Comparison of ENCODE assay signal across 8 cellular contexts in the genomic region with DNA sequence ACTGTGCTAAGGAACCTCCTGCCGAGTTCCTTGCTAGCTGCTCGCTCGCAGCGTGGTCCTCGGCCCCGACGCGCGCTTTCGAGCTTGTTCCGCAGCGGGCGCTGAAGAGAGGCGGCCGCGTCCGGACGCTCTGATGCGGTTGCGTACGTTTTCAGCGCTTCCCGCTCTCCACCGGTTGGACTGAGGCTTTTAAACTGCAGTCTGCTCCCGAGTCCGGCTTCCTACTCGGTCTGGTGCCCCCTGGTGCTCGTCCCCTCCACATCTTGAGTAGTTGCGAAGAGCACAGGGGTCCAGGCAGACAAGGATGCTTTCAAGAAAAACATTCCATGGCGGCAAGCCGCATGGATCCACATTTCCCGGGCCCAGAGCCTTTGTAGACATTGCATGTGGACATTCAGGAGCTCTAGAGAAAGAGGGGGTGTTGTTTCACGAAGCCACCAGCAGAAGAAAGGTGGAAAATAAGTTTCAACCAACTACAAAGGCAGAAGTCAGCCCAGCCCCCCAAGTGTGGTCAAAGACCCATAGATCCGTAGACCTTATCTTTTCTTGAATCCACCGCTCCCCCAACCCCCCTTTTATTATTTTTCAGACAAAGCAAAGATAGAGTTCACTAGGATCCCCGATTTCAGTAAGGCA. TPM values are rescaled to one million over a fixed set of nuclear protein-coding genes. Genes with fewer than 3 reads are reported as not detected.
DNase-seq lines count a peak whose midpoint lies in the region; FAIRE-seq and TF ChIP-seq lines count a peak whose summit lies in the region.

No MANE protein-coding gene starts in this region.

- peak overlapping the region; percentile 92 for H3K4me2 ChIP-seq in MM.1S (ENCODE audit: low read depth, low read length)

- peaks cover 7% of the 10 kb centered on the region; the same call in 1 of the 2 replicates for H3K4me1 ChIP-seq in MM.1S (ENCODE audit: low read length)
- peaks cover 36 to 44% of the 10 kb centered on the region in 2 experiments for H3K4me1 ChIP-seq in neutrophil (ENCODE audit: control insufficient read depth in 1 of 2, insufficient read depth in 1 of 2, low read depth in 1 of 2, low read length in 1 of 2)

- TF ChIP-seq CTCF in MM.1S (IDR thresholded peaks at IDR 0.05; ENCODE audit: low read length) (peak; percentile 80), neutrophil (IDR thresholded peaks at IDR 0.05) (peak; percentile 74)

- H3K36me3 ChIP-seq in H7 (replicated peaks; ENCODE audit: control insufficient read depth, insufficient read depth, low read length) (no peaks in the 10 kb centered on the region), MM.1S (replicated peaks; ENCODE audit: insufficient read depth, low read length) (no peaks in the 10 kb centered on the region), neutrophil (no peaks in the 10 kb centered on the region)

- H2AFZ ChIP-seq in MM.1S (ENCODE audit: low read length): peak overlapping the region; percentile 81

- peak; percentile 98 for FAIRE-seq in G401.6 (lab: Jason Lieb, UNC)

- peaks cover 36% of the 10 kb centered on the region for H3F3A ChIP-seq in MM.1S (ENCODE audit: insufficient read depth, low read length)

- 0 out of 2 replicates have a peak, but pooled peaks cover 26% of the 10 kb centered on the region for H4K20me1 ChIP-seq in MM.1S (ENCODE audit: insufficient read depth, low read length)

- peak; percentile 85 for DNase-seq in H7
- DNase-seq in MM.1S: peak; percentile 97
- peak; percentile 88 for DNase-seq in SIG-M5 (lab: John Stamatoyannopoulos, UW)
- DNase-seq in activated gamma-delta T cell treated with anti-CD3 and anti-CD28 coated beads, Interleukin-2, amount 50 U/mL, for 16 hours (ENCODE audit: low read depth): peak; percentile 74
- peak; percentile 79 for DNase-seq in germinal center (ENCODE audit: low spot score)
- DNase-seq in substantia nigra (lab: John Stamatoyannopoulos, UW): peak; percentile 35 to 94 (median 87)

- H3K9ac ChIP-seq in MM.1S (ENCODE audit: low read length): peak overlapping the region; percentile 60

- peak overlapping the region; percentile 60 for H3K27ac ChIP-seq in MM.1S (ENCODE audit: low read length)
- H3K27ac ChIP-seq in neutrophil: peak overlapping the region; percentile 97
- peak overlapping the region; percentile 95 for H3K27ac ChIP-seq in substantia nigra (ENCODE audit: low read depth, low read length, poor library complexity, severe bottlenecking)

- H3K27me3 ChIP-seq in H7 (ENCODE audit: control insufficient read depth, insufficient read depth, low read length): 0 out of 2 replicates have a peak, but pooled peaks cover 2% of the 10 kb centered on the region
- H3K27me3 ChIP-seq in MM.1S (replicated peaks; ENCODE audit: insufficient read depth, low read length): no peaks in the 10 kb centered on the region
- no peaks in the 10 kb centered on the region for H3K27me3 ChIP-seq in neutrophil

- H3K9me3 ChIP-seq in MM.1S (replicated peaks; ENCODE audit: insufficient read depth, low read length) (no peaks in the 10 kb centered on the region), neutrophil (no peaks in the 10 kb centered on the region)

- no peaks in the 10 kb centered on the region for H3K9me2 ChIP-seq in MM.1S (replicated peaks; ENCODE audit: insufficient read depth, low read length)

- H3K79me2 ChIP-seq in MM.1S (ENCODE audit: low read length): peaks cover 33% of the 10 kb centered on the region

- H3K4me3 ChIP-seq in H7 (ENCODE audit: insufficient read depth, low read depth, low read length): peak overlapping the region; percentile 86
- peak overlapping the region; percentile 70 for H3K4me3 ChIP-seq in MM.1S (ENCODE audit: low read length)
- H3K4me3 ChIP-seq in neutrophil (ENCODE audit: low read depth in 1 of 2, low read length in 1 of 2): peak overlapping the region; percentile 95 to 98

RNA-seq across cellular contexts. Expression of a gene that starts 1.1 kb away (rescaled TPM):
- total RNA-seq in H7 (2014; rRNA removed; shearing (Covaris generic)): 72.7 and 79.3 TPM in 2 replicates

Comparison
In these comparisons a context has a peak if more than half of its experiments do, and no peak if none do; other contexts are left out.
1. Peak in every context shown above with its lines: DNase-seq, H3K4me3 ChIP-seq and H3K27ac ChIP-seq.